Comparison of ENCODE assay signal across 8 cellular contexts in the genomic region with DNA sequence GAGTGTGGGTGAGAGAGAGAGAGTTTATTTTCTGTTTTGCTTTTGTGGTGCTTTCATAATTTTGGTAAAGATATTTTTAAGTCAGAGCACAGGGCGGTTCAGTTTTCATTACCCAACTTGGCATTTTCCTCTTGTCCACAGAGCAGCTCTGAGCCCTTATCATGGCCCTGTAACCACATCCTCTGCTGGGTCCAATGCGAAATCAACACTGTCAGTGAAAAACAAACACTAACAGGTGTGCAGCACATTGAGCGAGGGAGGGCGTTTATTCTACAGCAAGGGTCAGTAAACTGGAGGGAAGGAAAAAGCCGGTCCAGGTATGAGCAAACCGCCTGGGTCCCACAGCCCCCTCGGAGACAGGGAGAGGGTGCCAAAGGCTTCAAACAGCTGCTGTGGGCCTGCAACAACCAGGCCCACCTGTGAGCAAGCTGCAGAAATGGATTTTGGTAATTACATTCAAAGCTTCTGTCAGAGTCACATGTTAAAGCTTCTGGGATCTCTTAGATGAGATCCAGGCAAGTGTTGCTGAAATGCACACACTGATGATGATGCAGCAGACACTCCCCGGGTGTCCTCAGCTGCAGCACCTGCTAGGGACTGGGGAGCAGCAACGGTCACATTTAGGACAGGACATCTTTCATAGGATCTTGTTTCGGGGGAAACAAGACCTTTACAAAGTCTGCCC.
DNase-seq lines count a peak whose midpoint lies in the region; ATAC-seq and TF ChIP-seq lines count a peak whose summit lies in the region.

No MANE protein-coding gene starts in this region.

- H3K9me3 Mint-ChIP-seq in natural killer cell treated with Interleukin-12 subunit alpha and Interleukin-12 subunit beta and Interleukin-15 and Interleukin-18, amount 100 ng/mL, for 72 hours = peaks cover 3% of the 10 kb centered on the region
- no peaks in the 10 kb centered on the region for H3K9me3 Mint-ChIP-seq in glutamatergic neuron (ENCODE audit: unreplicated experiment)

- no peaks in the 10 kb centered on the region for H3F3A ChIP-seq in Loucy (ENCODE audit: low read depth)

- H3K9me2 ChIP-seq in Loucy (replicated peaks; ENCODE audit: low read depth, low read length) = no peaks in the 10 kb centered on the region

- peaks cover 0 to 2% of the 10 kb centered on the region in 2 donors for H3K27me3 Mint-ChIP-seq in natural killer cell treated with Interleukin-12 subunit alpha and Interleukin-12 subunit beta and Interleukin-15 and Interleukin-18, amount 100 ng/mL, for 72 hours
- H3K27me3 Mint-ChIP-seq in glutamatergic neuron (ENCODE audit: unreplicated experiment) = no peaks in the 10 kb centered on the region

- H3K4me1 Mint-ChIP-seq in natural killer cell treated with Interleukin-12 subunit alpha and Interleukin-12 subunit beta and Interleukin-15 and Interleukin-18, amount 100 ng/mL, for 72 hours (ENCODE audit: low read depth in 2 of 2) = peaks cover 25 to 32% of the 10 kb centered on the region in 2 donors
- peaks cover 9% of the 10 kb centered on the region for H3K4me1 Mint-ChIP-seq in glutamatergic neuron (ENCODE audit: low read depth, unreplicated experiment)

- H3K9ac ChIP-seq in Loucy (ENCODE audit: low read depth, low read length, poor library complexity, severe bottlenecking) = no peak overlapping the region

- H3K27ac Mint-ChIP-seq in natural killer cell treated with Interleukin-12 subunit alpha and Interleukin-12 subunit beta and Interleukin-15 and Interleukin-18, amount 100 ng/mL, for 72 hours = peak overlapping the region; percentile 32 to 78
- no peak overlapping the region for H3K27ac Mint-ChIP-seq in glutamatergic neuron (ENCODE audit: unreplicated experiment)

- ATAC-seq in GM18519 (IDR thresholded peaks at IDR 0.05; ENCODE audit: low FRiP score, unreplicated experiment) = peak; percentile 81
- ATAC-seq in GM21717 (IDR thresholded peaks at IDR 0.05; ENCODE audit: unreplicated experiment) = peak; percentile 92
- ATAC-seq in natural killer cell treated with Interleukin-12 subunit alpha and Interleukin-12 subunit beta and Interleukin-15 and Interleukin-18, amount 100 ng/mL, for 72 hours = peak; percentile 76 to 78
- no peak for ATAC-seq in esophagus mucosa

- H3K36me3 ChIP-seq in Loucy (ENCODE audit: insufficient read depth, low read length) = no peaks in the 10 kb centered on the region

- H3K4me1 ChIP-seq in Loucy (ENCODE audit: insufficient read depth, low read length, poor library complexity, severe bottlenecking) = peaks cover 17% of the 10 kb centered on the region

- peak overlapping the region; percentile 48 for H2AFZ ChIP-seq in Loucy (ENCODE audit: low read length)

- H3K36me3 Mint-ChIP-seq in natural killer cell treated with Interleukin-12 subunit alpha and Interleukin-12 subunit beta and Interleukin-15 and Interleukin-18, amount 100 ng/mL, for 72 hours = no peaks in the 10 kb centered on the region
- no peaks in the 10 kb centered on the region for H3K36me3 Mint-ChIP-seq in glutamatergic neuron (ENCODE audit: unreplicated experiment)

- H4K20me1 ChIP-seq in Loucy (ENCODE audit: insufficient read depth, low read length, poor library complexity, severe bottlenecking) = no peaks in the 10 kb centered on the region

- no peaks in the 10 kb centered on the region for H3K9me3 ChIP-seq in Loucy (ENCODE audit: insufficient read depth, low read depth, low read length)

- H3K4me2 ChIP-seq in Loucy (ENCODE audit: low read depth, low read length, poor library complexity, severe bottlenecking) = peak overlapping the region; percentile 55

- H3K4me3 ChIP-seq in Loucy (ENCODE audit: low read length, poor library complexity, severe bottlenecking) = no peak overlapping the region

- no peaks in the 10 kb centered on the region for H3K79me2 ChIP-seq in Loucy (ENCODE audit: insufficient read depth, low read length)

- TF ChIP-seq CTCF in Loucy (conservative IDR thresholded peaks at IDR 0.05; ENCODE audit: low read length) (no peak), glutamatergic neuron (IDR thresholded peaks at IDR 0.05; ENCODE audit: partially characterized antibody, unreplicated experiment) (no peak)

- no peaks in the 10 kb centered on the region for H3K27me3 ChIP-seq in Loucy (ENCODE audit: insufficient read depth, low read length, poor library complexity, severe bottlenecking)

- DNase-seq in T-helper 22 cell (ENCODE audit: low read depth) (peak; percentile 3), glutamatergic neuron (no peak), putamen (ENCODE audit: low spot score) (no peak)
- DNase-seq in natural killer cell treated with Interleukin-12 subunit alpha and Interleukin-12 subunit beta and Interleukin-15 and Interleukin-18, amount 100 ng/mL, for 72 hours (ENCODE audit: low spot score) = no peak

- H3K4me3 Mint-ChIP-seq in natural killer cell treated with Interleukin-12 subunit alpha and Interleukin-12 subunit beta and Interleukin-15 and Interleukin-18, amount 100 ng/mL, for 72 hours = peak overlapping the region; percentile 50
- no peak overlapping the region for H3K4me3 Mint-ChIP-seq in glutamatergic neuron (ENCODE audit: unreplicated experiment)
